In genomic region chr2:157267476-157267875, GRCh38 we compare ENCODE assay signal across 19 cellular contexts. TPM values are rescaled to one million over a fixed set of nuclear protein-coding genes. Genes with fewer than 3 reads are reported as not detected.
"Had no signal": no experiment of that assay in that cellular context is flagged by ENCODE, and none has a peak within 500 bp of the region (broad histone marks: within the 10 kb centered on the region; RNA-seq: fewer than 3 reads in every experiment).

No MANE protein-coding gene starts in this region.

- H3K4me1 Mint-ChIP-seq: naive thymus-derived CD8-positive, alpha-beta T cell had no signal

- H3K4me3 Mint-ChIP-seq: memory B cell; naive thymus-derived CD8-positive, alpha-beta T cell; stimulated activated memory B cell treated with anti-CD40 and anti-IgM and Interleukin-4, amounts not matched to agents 10 μg/mL and 1 μg/mL and 100 μg/mL, for 72 hours; T-helper 2 cell treated with Interferon-gamma antibody and Interleukin-4, amounts not matched to agents 5 μg/mL and 100 μg/mL, for 36 hours had no signal

- H3K36me3 ChIP-seq: left ventricle myocardium inferior, tibial artery, uterus had no signal

- H3K27ac ChIP-seq: left ventricle myocardium inferior, tibial artery, uterus had no signal

- H3K9me3 Mint-ChIP-seq: memory B cell; naive thymus-derived CD8-positive, alpha-beta T cell; stimulated activated memory B cell treated with anti-CD40 and anti-IgM and Interleukin-4, amounts not matched to agents 10 μg/mL and 1 μg/mL and 100 μg/mL, for 72 hours; T-helper 2 cell treated with Interferon-gamma antibody and Interleukin-4, amounts not matched to agents 5 μg/mL and 100 μg/mL, for 36 hours had no signal

- H3K27ac Mint-ChIP-seq: memory B cell; naive thymus-derived CD8-positive, alpha-beta T cell; stimulated activated memory B cell treated with anti-CD40 and anti-IgM and Interleukin-4, amounts not matched to agents 10 μg/mL and 1 μg/mL and 100 μg/mL, for 72 hours; T-helper 2 cell treated with Interferon-gamma antibody and Interleukin-4, amounts not matched to agents 5 μg/mL and 100 μg/mL, for 36 hours had no signal

- H3K4me3 ChIP-seq: left ventricle myocardium inferior, tibial artery, uterus had no signal

- H3K27me3 ChIP-seq: tibial artery, uterus had no signal

- H3K4me1 ChIP-seq: left ventricle myocardium inferior, uterus had no signal

- ATAC-seq: naive thymus-derived CD8-positive, alpha-beta T cell; stimulated activated memory B cell treated with anti-CD40 and anti-IgM and Interleukin-4, amounts not matched to agents 10 μg/mL and 1 μg/mL and 100 μg/mL, for 72 hours had no signal

- H3K9me3 ChIP-seq: left ventricle myocardium inferior, tibial artery, uterus had no signal

- H3K36me3 Mint-ChIP-seq: memory B cell; naive thymus-derived CD8-positive, alpha-beta T cell; stimulated activated memory B cell treated with anti-CD40 and anti-IgM and Interleukin-4, amounts not matched to agents 10 μg/mL and 1 μg/mL and 100 μg/mL, for 72 hours had no signal

- DNase-seq: activated CD4-positive, alpha-beta T cell treated with anti-CD3 and anti-CD28 coated beads for 1 hour; activated gamma-delta T cell; activated T-cell treated with anti-CD3 and anti-CD28 coated beads, Interleukin-2, amount 50 U/mL, for 1 hour; aorta; cerebellar nuclear complex; effector CD8-positive, alpha-beta T cell; hippocampal formation; left ventricle myocardium inferior; SW 1271; tibial artery; uterus had no signal

RNA-seq across cellular contexts. Expression of gene GALNT5, which starts 10.0 kb away (rescaled TPM):
- total RNA-seq: endothelial cell of umbilical vein; naive thymus-derived CD8-positive, alpha-beta T cell; SK-MEL-5 had no signal

RNA-seq across cellular contexts. Expression of gene ERMN, which starts 58.1 kb away (rescaled TPM):
- total RNA-seq: endothelial cell of umbilical vein, left ventricle myocardium inferior, mucosa of gallbladder, renal cortical epithelial cell, SK-MEL-5 had no signal
